In genomic region chr14:63727231-63727735, GRCh38 we compare ENCODE assay signal across 8 cellular contexts. TPM values are rescaled to one million over a fixed set of nuclear protein-coding genes. Genes with fewer than 3 reads are reported as not detected.
A peak's percentile ranks its signal among the peaks of the same experiment; 100 is the strongest.
DNase-seq lines count a peak whose midpoint lies in the region; ATAC-seq, FAIRE-seq and TF ChIP-seq lines count a peak whose summit lies in the region.

No MANE protein-coding gene starts in this region.

- H3K27ac ChIP-seq in SJCRH30 (peak overlapping the region; percentile 60; the same call in 1 of the 2 replicates), layer of hippocampus (ENCODE audit: low read depth, low read length) (peak overlapping the region; percentile 77)

- H3K4me3 ChIP-seq in SJCRH30 = peak overlapping the region; percentile 99

- FAIRE-seq in GM19239 (lab: Jason Lieb, UNC) = peak; percentile 21

- no peaks in the 10 kb centered on the region for H3K36me3 ChIP-seq in SJCRH30

- H3K4me1 ChIP-seq in SJCRH30 = no peaks in the 10 kb centered on the region

- no peaks in the 10 kb centered on the region for H3K27me3 ChIP-seq in SJCRH30
- no peaks in the 10 kb centered on the region for H3K27me3 ChIP-seq in layer of hippocampus (ENCODE audit: control insufficient read depth, insufficient read depth, low read length)

- peaks cover 2% of the 10 kb centered on the region for H3K27me3 Mint-ChIP-seq in chondrocyte (ENCODE audit: low read depth)

- peak overlapping the region; percentile 99 for H3K4me3 Mint-ChIP-seq in chondrocyte (ENCODE audit: unreplicated experiment)

- DNase-seq in COR-L47 (lab: John Stamatoyannopoulos, UW) (peak; percentile 37), GM19239 (ENCODE audit: insufficient read length, low spot score) (no peak), SJCRH30 (peak; percentile 48 to 60), chondrocyte (ENCODE audit: low spot score) (no peak), NCI-H1436 (lab: John Stamatoyannopoulos, UW) (no peak)
- DNase-seq in stimulated activated CD4-positive, alpha-beta T cell treated with anti-CD3 and anti-CD28 coated beads, Interleukin-1b, Interleukin-23, amount 100 ng/mL, for 48 hours = peak; percentile 8

- H3K9me3 Mint-ChIP-seq in chondrocyte (ENCODE audit: low read depth) = no peaks in the 10 kb centered on the region

- H3K27ac Mint-ChIP-seq in chondrocyte (ENCODE audit: unreplicated experiment) = peak overlapping the region; percentile 99

- peak; percentile 31 for ATAC-seq in HG03175 (IDR thresholded peaks at IDR 0.05; ENCODE audit: unreplicated experiment)

- H3K9me3 ChIP-seq in SJCRH30 (replicated peaks) = no peaks in the 10 kb centered on the region

- H3K36me3 Mint-ChIP-seq in chondrocyte (ENCODE audit: low read depth) = no peaks in the 10 kb centered on the region

- peaks cover 27% of the 10 kb centered on the region for H3K4me1 Mint-ChIP-seq in chondrocyte (ENCODE audit: low read depth)

- no peak for TF ChIP-seq CTCF in chondrocyte (IDR thresholded peaks at IDR 0.05)

RNA-seq across cellular contexts. Expression of gene SGPP1, which starts 0.6 kb away (rescaled TPM):
- 18.9 and 22.5 TPM in 2 replicates for total RNA-seq in SJCRH30 (2014; rRNA removed; shearing (Covaris generic))
- 16.5 to 23.3 TPM (median 23.1 TPM) in 3 replicates for total RNA-seq in chondrocyte

Comparison
In these comparisons a context has a peak if more than half of its experiments do, and no peak if none do; other contexts are left out.
1. DNase-seq: peak in COR-L47 (single experiment), SJCRH30 (2 of 2) and stimulated activated CD4-positive, alpha-beta T cell treated with anti-CD3 and anti-CD28 coated beads, Interleukin-1b, Interleukin-23, amount 100 ng/mL, for 48 hours (single experiment); none in GM19239 (single experiment), chondrocyte (single experiment) and NCI-H1436 (single experiment).